9 cellular contexts compared by ENCODE assay signal in genomic region chr20:46407671-46407996, GRCh38. TPM values are rescaled to one million over a fixed set of nuclear protein-coding genes. Genes with fewer than 3 reads are reported as not detected.
DNase-seq lines count a peak whose midpoint lies in the region; ATAC-seq and TF ChIP-seq lines count a peak whose summit lies in the region.
"Had no signal": no experiment of that assay in that cellular context is flagged by ENCODE, and none has a peak within 500 bp of the region (broad histone marks: within the 10 kb centered on the region; RNA-seq: fewer than 3 reads in every experiment).

No MANE protein-coding gene starts in this region.

- H3K4me3 Mint-ChIP-seq in activated CD8-positive, alpha-beta memory T cell treated with anti-CD3 and anti-CD28 coated beads, Interleukin-2, amount 10 ng/mL, durations not matched to agents 7 days and 5 days: peak overlapping the region; percentile 96
- H3K4me3 Mint-ChIP-seq in activated CD4-positive, alpha-beta memory T cell treated with anti-CD3 and anti-CD28 coated beads for 36 hours: peak overlapping the region; percentile 90
- no peak overlapping the region for H3K4me3 Mint-ChIP-seq in stimulated activated naive B cell treated with anti-CD40 and anti-IgM and Interleukin-4, amounts not matched to agents 10 μg/mL and 1 μg/mL and 100 μg/mL, for 72 hours

- peak overlapping the region; percentile 87 for H3K4me2 ChIP-seq in hepatocyte
- H3K4me2 ChIP-seq in smooth muscle cell: peak overlapping the region; percentile 83

- intact Hi-C loops in activated CD4-positive, alpha-beta memory T cell treated with anti-CD3 and anti-CD28 coated beads for 36 hours (cut with micrococcal nuclease): loop anchor here (1.0 to 2.0 kb wide), 2 partner anchors 8 to 281 kb away; partner anchors contain the start of gene TP53RK

- H3K4me1 ChIP-seq in hepatocyte (ENCODE audit: insufficient read depth): peaks cover 11% of the 10 kb centered on the region
- H3K4me1 ChIP-seq in smooth muscle cell (ENCODE audit: low read depth): no peaks in the 10 kb centered on the region

- POLR2A ChIA-PET in activated CD4-positive, alpha-beta memory T cell treated with anti-CD3 and anti-CD28 coated beads for 36 hours (lab: Charles Lee): interaction anchor here (1.2 to 1.9 kb wide), 3 partner anchors 42 to 49 kb away, joined by 3 to 20 read pairs (median 6); no protein-coding TSS in a partner anchor

- DNase-seq in activated CD8-positive, alpha-beta memory T cell treated with anti-CD3 and anti-CD28 coated beads, Interleukin-2, amount 10 ng/mL, durations not matched to agents 7 days and 5 days: no peak
- DNase-seq in activated CD8-positive, alpha-beta memory T cell treated with anti-CD3 and anti-CD28 coated beads, Interleukin-2, amount 50 U/mL, for 48 hours: no peak
- DNase-seq in activated CD4-positive, alpha-beta memory T cell treated with anti-CD3 and anti-CD28 coated beads for 36 hours: no peak
- DNase-seq in hepatocyte (ENCODE audit: low spot score): no peak
- no peak for DNase-seq in smooth muscle cell (lab: John Stamatoyannopoulos, UW; ENCODE audit: unreplicated experiment)
- no peak for DNase-seq in NCI-H128 (lab: John Stamatoyannopoulos, UW; ENCODE audit: unreplicated experiment)
- DNase-seq in stimulated activated naive B cell treated with anti-CD40 and anti-IgM and Interleukin-4, amounts not matched to agents 10 μg/mL and 1 μg/mL and 100 μg/mL, for 72 hours: no peak
- no peak for DNase-seq in NOMO-1 (lab: John Stamatoyannopoulos, UW; ENCODE audit: unreplicated experiment in 2 of 2)

- ATAC-seq in activated CD8-positive, alpha-beta memory T cell treated with anti-CD3 and anti-CD28 coated beads, Interleukin-2, amount 10 ng/mL, durations not matched to agents 7 days and 5 days: no peak
- no peak for ATAC-seq in stimulated activated naive B cell treated with anti-CD40 and anti-IgM and Interleukin-4, amounts not matched to agents 10 μg/mL and 1 μg/mL and 100 μg/mL, for 72 hours (replicated peaks)

- peaks cover 6% of the 10 kb centered on the region for H3F3A ChIP-seq in smooth muscle cell (ENCODE audit: low read depth)

- peaks cover 14% of the 10 kb centered on the region for H3K36me3 Mint-ChIP-seq in activated CD8-positive, alpha-beta memory T cell treated with anti-CD3 and anti-CD28 coated beads, Interleukin-2, amount 10 ng/mL, durations not matched to agents 7 days and 5 days
- H3K36me3 Mint-ChIP-seq in activated CD4-positive, alpha-beta memory T cell treated with anti-CD3 and anti-CD28 coated beads for 36 hours: peaks cover 3% of the 10 kb centered on the region
- H3K36me3 Mint-ChIP-seq in stimulated activated naive B cell treated with anti-CD40 and anti-IgM and Interleukin-4, amounts not matched to agents 10 μg/mL and 1 μg/mL and 100 μg/mL, for 72 hours: peaks cover 0 to 4% of the 10 kb centered on the region in 2 donors

- no peaks in the 10 kb centered on the region for H3K27me3 Mint-ChIP-seq in activated CD8-positive, alpha-beta memory T cell treated with anti-CD3 and anti-CD28 coated beads, Interleukin-2, amount 10 ng/mL, durations not matched to agents 7 days and 5 days
- no peaks in the 10 kb centered on the region for H3K27me3 Mint-ChIP-seq in activated CD4-positive, alpha-beta memory T cell treated with anti-CD3 and anti-CD28 coated beads for 36 hours
- no peaks in the 10 kb centered on the region for H3K27me3 Mint-ChIP-seq in stimulated activated naive B cell treated with anti-CD40 and anti-IgM and Interleukin-4, amounts not matched to agents 10 μg/mL and 1 μg/mL and 100 μg/mL, for 72 hours

- peaks cover 31% of the 10 kb centered on the region for H3K79me2 ChIP-seq in hepatocyte
- H3K79me2 ChIP-seq in smooth muscle cell (ENCODE audit: low read depth): peaks cover 32% of the 10 kb centered on the region

- H3K4me3 ChIP-seq in hepatocyte (no peak overlapping the region), smooth muscle cell (no peak overlapping the region)

- 74% methylated on average over 4 of the region's 4 CpGs for WGBS in hepatocyte (ENCODE audit: low lambda C conversion rate, missing lambda C conversion rate)
- 62% methylated on average over 4 of the region's 4 CpGs for WGBS in smooth muscle cell (ENCODE audit: low lambda C conversion rate)

- peaks cover 56% of the 10 kb centered on the region for H3K4me1 Mint-ChIP-seq in activated CD8-positive, alpha-beta memory T cell treated with anti-CD3 and anti-CD28 coated beads, Interleukin-2, amount 10 ng/mL, durations not matched to agents 7 days and 5 days
- H3K4me1 Mint-ChIP-seq in activated CD4-positive, alpha-beta memory T cell treated with anti-CD3 and anti-CD28 coated beads for 36 hours (ENCODE audit: low read depth): peaks cover 51% of the 10 kb centered on the region
- peaks cover 29 to 59% of the 10 kb centered on the region in 2 donors for H3K4me1 Mint-ChIP-seq in stimulated activated naive B cell treated with anti-CD40 and anti-IgM and Interleukin-4, amounts not matched to agents 10 μg/mL and 1 μg/mL and 100 μg/mL, for 72 hours

- no peaks in the 10 kb centered on the region for H3K9me3 Mint-ChIP-seq in activated CD8-positive, alpha-beta memory T cell treated with anti-CD3 and anti-CD28 coated beads, Interleukin-2, amount 10 ng/mL, durations not matched to agents 7 days and 5 days (ENCODE audit: low read depth)
- no peaks in the 10 kb centered on the region for H3K9me3 Mint-ChIP-seq in activated CD4-positive, alpha-beta memory T cell treated with anti-CD3 and anti-CD28 coated beads for 36 hours
- H3K9me3 Mint-ChIP-seq in stimulated activated naive B cell treated with anti-CD40 and anti-IgM and Interleukin-4, amounts not matched to agents 10 μg/mL and 1 μg/mL and 100 μg/mL, for 72 hours: no peaks in the 10 kb centered on the region

- H2AFZ ChIP-seq in hepatocyte: no peak overlapping the region
- no peak overlapping the region for H2AFZ ChIP-seq in smooth muscle cell (ENCODE audit: low read depth)

- H3K27me3 ChIP-seq in hepatocyte: no peaks in the 10 kb centered on the region
- no peaks in the 10 kb centered on the region for H3K27me3 ChIP-seq in smooth muscle cell (ENCODE audit: low read depth)
- H3K27me3 ChIP-seq: left lung had no signal

- no peaks in the 10 kb centered on the region for H3K36me3 ChIP-seq in hepatocyte (replicated peaks; ENCODE audit: insufficient read depth, low read depth)
- no peaks in the 10 kb centered on the region for H3K36me3 ChIP-seq in smooth muscle cell (ENCODE audit: low read depth)
- H3K36me3 ChIP-seq: left lung had no signal

- no peak overlapping the region for H3K9ac ChIP-seq in smooth muscle cell (ENCODE audit: low read depth)

- TF ChIP-seq CTCF in hepatocyte (IDR thresholded peaks at IDR 0.05; ENCODE audit: poor library complexity): no peak
- no peak for TF ChIP-seq CTCF in smooth muscle cell (IDR thresholded peaks at IDR 0.05; ENCODE audit: borderline replicate concordance, insufficient read depth, poor library complexity, severe bottlenecking)

- H3K9me3 ChIP-seq in hepatocyte (ENCODE audit: low read depth) (no peaks in the 10 kb centered on the region), smooth muscle cell (replicated peaks; ENCODE audit: low read depth) (no peaks in the 10 kb centered on the region)
- H3K9me3 ChIP-seq: left lung had no signal

- H3K27ac ChIP-seq in hepatocyte (peak overlapping the region; percentile 69), smooth muscle cell (ENCODE audit: low read depth) (peak overlapping the region; percentile 87)

- H4K20me1 ChIP-seq in hepatocyte (ENCODE audit: insufficient read depth, poor library complexity, severe bottlenecking) (peaks cover 4% of the 10 kb centered on the region), smooth muscle cell (ENCODE audit: low read depth) (peaks cover 32% of the 10 kb centered on the region)

- H3K27ac Mint-ChIP-seq in activated CD8-positive, alpha-beta memory T cell treated with anti-CD3 and anti-CD28 coated beads, Interleukin-2, amount 10 ng/mL, durations not matched to agents 7 days and 5 days: peak overlapping the region; percentile 89
- H3K27ac Mint-ChIP-seq in activated CD4-positive, alpha-beta memory T cell treated with anti-CD3 and anti-CD28 coated beads for 36 hours: peak overlapping the region; percentile 92
- H3K27ac Mint-ChIP-seq in stimulated activated naive B cell treated with anti-CD40 and anti-IgM and Interleukin-4, amounts not matched to agents 10 μg/mL and 1 μg/mL and 100 μg/mL, for 72 hours: no peak overlapping the region

- CTCF ChIA-PET in activated CD8-positive, alpha-beta memory T cell treated with anti-CD3 and anti-CD28 coated beads, Interleukin-2, amount 10 ng/mL, durations not matched to agents 7 days and 5 days (lab: Charles Lee): interaction anchor here (0.6 to 2.9 kb wide), 8 partner anchors 15 to 421 kb away, joined by 3 to 16 read pairs (median 3); no protein-coding TSS in a partner anchor
- CTCF ChIA-PET in activated CD4-positive, alpha-beta memory T cell treated with anti-CD3 and anti-CD28 coated beads for 36 hours (lab: Charles Lee): interaction anchor here (1.1 to 3.4 kb wide), 11 partner anchors 30 to 396 kb away, joined by 3 to 19 read pairs (median 4); no protein-coding TSS in a partner anchor

- no peaks in the 10 kb centered on the region for H3K9me2 ChIP-seq in hepatocyte (replicated peaks; ENCODE audit: insufficient read depth)

RNA-seq across cellular contexts. Expression of gene ELMO2, which starts 1.2 kb away (rescaled TPM):
- 10 to 100 TPM; 80.3 to 85.5 TPM for total RNA-seq in activated CD8-positive, alpha-beta memory T cell treated with anti-CD3 and anti-CD28 coated beads, Interleukin-2, amount 10 ng/mL, durations not matched to agents 7 days and 5 days
- total RNA-seq in activated CD4-positive, alpha-beta memory T cell treated with anti-CD3 and anti-CD28 coated beads for 36 hours: 10 to 100 TPM; 57.4 to 64.1 TPM
- total RNA-seq in hepatocyte: 42.3 and 50.5 TPM in 2 replicates
- 32.8 and 35.0 TPM in 2 replicates for polyA plus RNA-seq in hepatocyte
- 24.9 and 43.0 TPM in 2 replicates for total RNA-seq in smooth muscle cell
- 33.1 and 37.9 TPM in 2 replicates for polyA plus RNA-seq in smooth muscle cell

Comparison
In these comparisons a context has a peak if more than half of its experiments do, and no peak if none do; other contexts are left out.
1. H3K4me3 Mint-ChIP-seq: peak in activated CD8-positive, alpha-beta memory T cell treated with anti-CD3 and anti-CD28 coated beads, Interleukin-2, amount 10 ng/mL, durations not matched to agents 7 days and 5 days (single experiment) and activated CD4-positive, alpha-beta memory T cell treated with anti-CD3 and anti-CD28 coated beads for 36 hours (single experiment); none in stimulated activated naive B cell treated with anti-CD40 and anti-IgM and Interleukin-4, amounts not matched to agents 10 μg/mL and 1 μg/mL and 100 μg/mL, for 72 hours (0 of 2).